In genomic region chr16:88301886-88302285, GRCh38 we compare ENCODE assay signal across 21 cellular contexts.
DNase-seq lines count a peak whose midpoint lies in the region; ATAC-seq, FAIRE-seq and TF ChIP-seq lines count a peak whose summit lies in the region.
"Had no signal": no experiment of that assay in that cellular context is flagged by ENCODE, and none has a peak within 500 bp of the region (broad histone marks: within the 10 kb centered on the region; RNA-seq: fewer than 3 reads in every experiment).

No MANE protein-coding gene starts in this region.

- H3K9me3 Mint-ChIP-seq in Calu3 (ENCODE audit: low read depth, unreplicated experiment), result no peaks in the 10 kb centered on the region
- H3K9me3 Mint-ChIP-seq: CD8-positive, alpha-beta memory T cell had no signal

- WGBS in right lobe of liver (ENCODE audit: insufficient coverage, low coverage, low lambda C conversion rate, missing lambda C conversion rate), result 65% methylated on average over 6 of the region's 12 CpGs
- WGBS in HepG2 (ENCODE audit: low lambda C conversion rate), result 9% methylated on average over 12 of the region's 12 CpGs
- no CpG with 5 or more reads among the region's 12 CpGs for WGBS in trophoblast cell (ENCODE audit: extremely low coverage, insufficient coverage, insufficient read length)

- no peak overlapping the region for H3K27ac Mint-ChIP-seq in Calu3 (ENCODE audit: unreplicated experiment)
- H3K27ac Mint-ChIP-seq: CD8-positive, alpha-beta memory T cell had no signal

- TF ChIP-seq EP300 in HepG2 (IDR thresholded peaks at IDR 0.05; ENCODE audit: low read depth in 2 of 2, low read length in 2 of 2) (no peak), HepG2 (CRISPR knock-in tag; IDR thresholded peaks at IDR 0.05; ENCODE audit: borderline replicate concordance) (no peak)

- H3K9me3 ChIP-seq in right lobe of liver, result no peaks in the 10 kb centered on the region
- no peaks in the 10 kb centered on the region for H3K9me3 ChIP-seq in HepG2 (ENCODE audit: low read length)
- peaks cover 0 to 3% of the 10 kb centered on the region in 2 donors for H3K9me3 ChIP-seq in kidney (ENCODE audit: control insufficient read depth in 1 of 2, low read length in 2 of 2)
- H3K9me3 ChIP-seq in trophoblast cell (ENCODE audit: insufficient read depth, low read depth, low read length), result peaks cover 5% of the 10 kb centered on the region

- no peak for TF ChIP-seq CTCF in right lobe of liver (IDR thresholded peaks at IDR 0.05)
- TF ChIP-seq CTCF in HepG2 (CRISPR knock-in tag; IDR thresholded peaks at IDR 0.05), result no peak
- TF ChIP-seq CTCF in kidney (IDR thresholded peaks at IDR 0.05; ENCODE audit: borderline replicate concordance, extremely low read depth, insufficient read depth), result no peak
- TF ChIP-seq CTCF in Calu3 (IDR thresholded peaks at IDR 0.05; ENCODE audit: unreplicated experiment), result no peak

- no peak overlapping the region for H3K4me2 ChIP-seq in HepG2 (ENCODE audit: low read depth, low read length)
- no peak overlapping the region for H3K4me2 ChIP-seq in trophoblast cell (ENCODE audit: low read length)
- H3K4me2 ChIP-seq: BLaER1 treated with 17β-estradiol and CSF1 and Interleukin-3, amounts not matched to agents 10 nM and 100 nM; KMS-11 had no signal

- H3K27me3 ChIP-seq in right lobe of liver (no peaks in the 10 kb centered on the region), HepG2 (ENCODE audit: control insufficient read depth in 1 of 2, insufficient read depth in 2 of 2, low read length in 2 of 2) (peaks cover 32 to 82% of the 10 kb centered on the region in 2 experiments), trophoblast cell (ENCODE audit: insufficient read depth, low read length) (no peaks in the 10 kb centered on the region)
- H3K27me3 ChIP-seq: BLaER1 treated with 17β-estradiol and CSF1 and Interleukin-3, amounts not matched to agents 10 nM and 100 nM had no signal

- H3K4me1 Mint-ChIP-seq in Calu3 (ENCODE audit: low read depth, unreplicated experiment), result no peaks in the 10 kb centered on the region
- H3K4me1 Mint-ChIP-seq: CD8-positive, alpha-beta memory T cell had no signal

- H4K8ac ChIP-seq in trophoblast cell (ENCODE audit: low read depth, low read length), result no peak overlapping the region

- H2BK5ac ChIP-seq in trophoblast cell (ENCODE audit: low read depth, low read length, poor library complexity), result no peak overlapping the region

- DNase-seq in right lobe of liver, result peak in 2 of 3 donors; percentile 6 to 11
- DNase-seq in HepG2 (ENCODE audit: low spot score), result no peak
- DNase-seq in kidney, result peak; percentile 20
- no peak for DNase-seq in trophoblast cell
- DNase-seq in Calu3, result no peak
- no peak for DNase-seq in NCI-H2227 treated with DMSO at 0.1 percent for 48 hours (lab: John Stamatoyannopoulos, UW)
- no peak for DNase-seq in DMS 273 treated with DMSO at 0.1 percent for 48 hours (lab: John Stamatoyannopoulos, UW)
- DNase-seq: CD8-positive, alpha-beta memory T cell; DND-41; NCI-H1048; NCI-H146; NCI-H2081; NCI-H510A treated with DMSO at 0.1 percent for 48 hours; NCI-H82; SHP77 had no signal

- peak overlapping the region; percentile 16 for H2AK5ac ChIP-seq in trophoblast cell (ENCODE audit: low read length)

- peaks cover 94% of the 10 kb centered on the region for H3K27me3 Mint-ChIP-seq in Calu3 (ENCODE audit: unreplicated experiment)

- CTCF ChIA-PET in HepG2 (lab: Yijun Ruan, JAX; ENCODE audit: low intra/inter-chr PET ratio, low total read pairs), result no interaction called here
- CTCF ChIA-PET in Calu3 (lab: Charles Lee), result interaction anchor here (0.8 to 1.0 kb wide), 2 partner anchors 9 to 13 kb away, joined by 3 read pairs; no protein-coding TSS in a partner anchor

- H3K4me3 ChIP-seq in right lobe of liver (no peak overlapping the region), HepG2 (replicated peaks in 1 of 3; ENCODE audit: insufficient read depth in 1 of 3, low read depth in 2 of 3, low read length in 3 of 3) (no peak overlapping the region), kidney (ENCODE audit: low read length in 2 of 2) (no peak overlapping the region), trophoblast cell (ENCODE audit: low read depth, low read length) (no peak overlapping the region)
- H3K4me3 ChIP-seq: BLaER1 treated with 17β-estradiol and CSF1 and Interleukin-3, amounts not matched to agents 10 nM and 100 nM had no signal

- H3K4me1 ChIP-seq in right lobe of liver (no peaks in the 10 kb centered on the region), HepG2 (ENCODE audit: insufficient read depth, low read length) (no peaks in the 10 kb centered on the region), kidney (ENCODE audit: control insufficient read depth in 1 of 2, insufficient read depth in 1 of 2, low read depth in 1 of 2, low read length in 2 of 2) (peaks cover 0 to 6% of the 10 kb centered on the region in 2 donors), trophoblast cell (ENCODE audit: control insufficient read depth in 1 of 2, insufficient read depth in 2 of 2, low read length in 2 of 2) (peaks cover 26 to 37% of the 10 kb centered on the region in 2 experiments)

- H3K27ac ChIP-seq in right lobe of liver, result no peak overlapping the region
- H3K27ac ChIP-seq in HepG2 (ENCODE audit: extremely low read length, insufficient read depth, low read length), result no peak overlapping the region
- H3K27ac ChIP-seq in kidney (ENCODE audit: low read depth in 2 of 2, low read length in 2 of 2), result no peak overlapping the region
- H3K27ac ChIP-seq in trophoblast cell (ENCODE audit: low read depth, low read length), result no peak overlapping the region
- H3K27ac ChIP-seq: BLaER1 treated with 17β-estradiol and CSF1 and Interleukin-3, amounts not matched to agents 10 nM and 100 nM; KMS-11 had no signal

- ATAC-seq in right lobe of liver (no peak), HepG2 (no peak)
- ATAC-seq: HCT116, Panc1 had no signal

- no peak for TF ChIP-seq RAD21 in HepG2 (CRISPR knock-in tag; IDR thresholded peaks at IDR 0.05)

- POLR2A ChIA-PET in HepG2 (lab: Yijun Ruan, JAX), result no interaction called here

- H3K4me3 Mint-ChIP-seq in Calu3 (ENCODE audit: low read depth, unreplicated experiment), result no peak overlapping the region

- H3K79me2 ChIP-seq in HepG2 (ENCODE audit: insufficient read depth, low read length), result no peaks in the 10 kb centered on the region
- no peaks in the 10 kb centered on the region for H3K79me2 ChIP-seq in trophoblast cell (ENCODE audit: control insufficient read depth, insufficient read depth, low read length, poor library complexity)

- no peak overlapping the region for H4K12ac ChIP-seq in trophoblast cell (ENCODE audit: low read depth, low read length)

- no peak for FAIRE-seq in HepG2 (lab: Jason Lieb, UNC)
- FAIRE-seq in kidney (lab: Jason Lieb, UNC), result no peak
- FAIRE-seq: A204.1, G401.6 had no signal

- H3K23ac ChIP-seq in trophoblast cell (ENCODE audit: low read length), result no peak overlapping the region

- in situ Hi-C loops in HepG2 (cut with HindIII; ENCODE audit: extremely low pct_ligation_motif_present, low pct_unique_long_range_greater_than_20kb), result no loop called here

- H3K18ac ChIP-seq in trophoblast cell (ENCODE audit: low read length), result no peak overlapping the region

- H3K9ac ChIP-seq in HepG2 (ENCODE audit: insufficient read depth, low read depth, low read length), result no peak overlapping the region
- no peak overlapping the region for H3K9ac ChIP-seq in kidney (ENCODE audit: low read length in 2 of 2)
- H3K9ac ChIP-seq in trophoblast cell (ENCODE audit: low read length), result no peak overlapping the region
- H3K9ac ChIP-seq: BLaER1 treated with 17β-estradiol and CSF1 and Interleukin-3, amounts not matched to agents 10 nM and 100 nM; KMS-11 had no signal

- H3K36me3 ChIP-seq in right lobe of liver, result no peaks in the 10 kb centered on the region
- H3K36me3 ChIP-seq in HepG2 (replicated peaks in 1 of 2; ENCODE audit: control insufficient read depth in 1 of 2, insufficient read depth in 2 of 2, low read length in 2 of 2), result no peaks in the 10 kb centered on the region
- no peaks in the 10 kb centered on the region for H3K36me3 ChIP-seq in kidney (ENCODE audit: control insufficient read depth in 1 of 2, insufficient read depth in 2 of 2, low read length in 2 of 2)
- H3K36me3 ChIP-seq in trophoblast cell (ENCODE audit: control insufficient read depth in 1 of 2, insufficient read depth in 2 of 2, low read length in 2 of 2), result no peaks in the 10 kb centered on the region
- H3K36me3 ChIP-seq: BLaER1 treated with 17β-estradiol and CSF1 and Interleukin-3, amounts not matched to agents 10 nM and 100 nM had no signal

- intact Hi-C loops in right lobe of liver (cut with DNase I), result no loop called here
- intact Hi-C loops in HepG2 (cut with micrococcal nuclease; ENCODE audit: unreplicated experiment), result no loop called here
- intact Hi-C loops in kidney (cut with DNase I), result no loop called here
- intact Hi-C loops in Calu3 (cut with micrococcal nuclease; ENCODE audit: unreplicated experiment), result no loop called here

- no peak overlapping the region for H4K91ac ChIP-seq in trophoblast cell (ENCODE audit: low read depth, low read length)

- no peaks in the 10 kb centered on the region for H3K36me3 Mint-ChIP-seq in Calu3 (ENCODE audit: insufficient read depth, unreplicated experiment)
- H3K36me3 Mint-ChIP-seq: CD8-positive, alpha-beta memory T cell had no signal

- H2BK12ac ChIP-seq in trophoblast cell (ENCODE audit: low read length), result peak overlapping the region; percentile 19

- no peak overlapping the region for H2BK120ac ChIP-seq in trophoblast cell (ENCODE audit: insufficient read depth, low read length, poor library complexity)

- H3K79me1 ChIP-seq in trophoblast cell (ENCODE audit: low read length), result peaks cover 11% of the 10 kb centered on the region

- BruUV-seq in HepG2 (replicated peaks; lab: Mats Ljungman, UMichigan) (no TSS peak), Calu3 (replicated peaks; lab: Mats Ljungman, UMichigan) (no TSS peak)

- H2AFZ ChIP-seq in HepG2 (ENCODE audit: low read length) (no peak overlapping the region), trophoblast cell (ENCODE audit: insufficient read depth, low read length, poor library complexity) (no peak overlapping the region)

- no peak overlapping the region for H3K4ac ChIP-seq in trophoblast cell (ENCODE audit: low read depth, low read length)

- TF ChIP-seq POLR2A in right lobe of liver (IDR thresholded peaks at IDR 0.05) (no peak), HepG2 (IDR thresholded peaks at IDR 0.05; ENCODE audit: insufficient read depth in 1 of 2, low read depth in 2 of 2, low read length in 2 of 2) (no peak)

- no peaks in the 10 kb centered on the region for H4K20me1 ChIP-seq in HepG2 (ENCODE audit: insufficient read depth, low read length)

- no peak overlapping the region for H3K14ac ChIP-seq in trophoblast cell (ENCODE audit: low read length)

TF ChIP-seq in HepG2, 621 proteins besides CTCF, POLR2A, EP300 and RAD21 (continues in another document):
- no peak for TF ChIP-seq U2AF1 (optimal IDR thresholded peaks at IDR 0.05; ENCODE audit: low read depth, low read length)
- TF ChIP-seq ZNF598 (CRISPR knock-in tag; IDR thresholded peaks at IDR 0.05; ENCODE audit: borderline replicate concordance), result no peak
- TF ChIP-seq ZNF253 (CRISPR knock-in tag; IDR thresholded peaks at IDR 0.05; ENCODE audit: borderline replicate concordance), result no peak
- no peak for TF ChIP-seq SKI (IDR thresholded peaks at IDR 0.05; ENCODE audit: partially characterized antibody)
- no peak for TF ChIP-seq ZNF75D (CRISPR knock-in tag; IDR thresholded peaks at IDR 0.05; ENCODE audit: borderline replicate concordance)
- no peak for TF ChIP-seq ZNF550 (CRISPR knock-in tag; IDR thresholded peaks at IDR 0.05; ENCODE audit: borderline replicate concordance)
- TF ChIP-seq NFE2L2 (IDR thresholded peaks at IDR 0.05; ENCODE audit: low read length), result no peak

Comparison
In these comparisons a context has a peak if more than half of its experiments do, and no peak if none do; other contexts are left out.
1. DNase-seq: peak in right lobe of liver (2 of 3) and kidney (single experiment); none in HepG2 (single experiment), trophoblast cell (0 of 2), Calu3 (single experiment), NCI-H2227 treated with DMSO at 0.1 percent for 48 hours (single experiment) and DMS 273 treated with DMSO at 0.1 percent for 48 hours (single experiment).